ENCODE assay signal across 21 cellular contexts in genomic region chr1:100810360-100810759, GRCh38.
A peak's percentile ranks its signal among the peaks of the same experiment; 100 is the strongest.
DNase-seq lines count a peak whose midpoint lies in the region; ATAC-seq and TF ChIP-seq lines count a peak whose summit lies in the region.
"Had no signal": no experiment of that assay in that cellular context is flagged by ENCODE, and none has a peak within 500 bp of the region (broad histone marks: within the 10 kb centered on the region; RNA-seq: fewer than 3 reads in every experiment).

No MANE protein-coding gene starts in this region.

- DNase-seq in Right ventricle myocardium inferior (ENCODE audit: missing footprints) (no peak), cardiac septum (ENCODE audit: low spot score) (no peak), PC-3 (peak; percentile 51), epithelial cell of esophagus (ENCODE audit: low read depth) (peak; percentile 50), occipital lobe (lab: John Stamatoyannopoulos, UW) (no peak)
- DNase-seq: CD8-positive, alpha-beta memory T cell; DND-41; GF-D8; H9; KBM-7; NCI-H1048; NCI-H1436 treated with DMSO at 0.1 percent for 48 hours; NCI-H2029 treated with DMSO at 0.1 percent for 48 hours; NCI-H2171 treated with DMSO at 0.1 percent for 48 hours; NCI-H510A; NCI-H774; SHP77 treated with DMSO at 0.1 percent for 48 hours had no signal

- TF ChIP-seq EP300 in neural cell (conservative IDR thresholded peaks at IDR 0.05; ENCODE audit: poor library complexity, severe bottlenecking), result no peak

- TF ChIP-seq RAD21 in neural cell (conservative IDR thresholded peaks at IDR 0.05), result no peak

- H3K27ac ChIP-seq in PC-3 (ENCODE audit: low read length), result no peak overlapping the region
- H3K27ac ChIP-seq in neural cell (ENCODE audit: low read length), result peak overlapping the region; percentile 74
- H3K27ac ChIP-seq: BLaER1 had no signal

- no peak overlapping the region for H2AFZ ChIP-seq in PC-3 (ENCODE audit: low read length)
- no peak overlapping the region for H2AFZ ChIP-seq in neural cell (ENCODE audit: low read depth, low read length)

- no peaks in the 10 kb centered on the region for H3K9me3 ChIP-seq in PC-3 (ENCODE audit: low read length)
- no peaks in the 10 kb centered on the region for H3K9me3 ChIP-seq in neural cell (ENCODE audit: low read length)
- H3K9me3 ChIP-seq: BLaER1 had no signal

- H3K4me2 ChIP-seq in PC-3 (ENCODE audit: low read length) (no peak overlapping the region), neural cell (ENCODE audit: low read length) (no peak overlapping the region)
- H3K4me2 ChIP-seq: BLaER1 had no signal

- H3F3A ChIP-seq in PC-3 (ENCODE audit: low read length, unreplicated experiment) (no peaks in the 10 kb centered on the region), neural cell (ENCODE audit: insufficient read depth, low read length, poor library complexity, severe bottlenecking) (no peaks in the 10 kb centered on the region)

- CTCF ChIA-PET in PC-3 (lab: Charles Lee), result no interaction called here

- no TSS peak for BruUV-seq in PC-3 (replicated peaks; lab: Mats Ljungman, UMichigan)

- H3K79me2 ChIP-seq in PC-3 (ENCODE audit: low read length), result no peaks in the 10 kb centered on the region
- no peaks in the 10 kb centered on the region for H3K79me2 ChIP-seq in neural cell (replicated peaks; ENCODE audit: insufficient read depth, low read length)

- ATAC-seq in Right ventricle myocardium inferior, result peak; percentile 70
- no peak for ATAC-seq in PC-3
- ATAC-seq in GM19463 (IDR thresholded peaks at IDR 0.05; ENCODE audit: unreplicated experiment), result no peak
- no peak for ATAC-seq in HG02571 (IDR thresholded peaks at IDR 0.05; ENCODE audit: unreplicated experiment)

- POLR2A ChIA-PET in PC-3 (lab: Charles Lee; ENCODE audit: unreplicated experiment), result no interaction called here

- H4K20me1 ChIP-seq in PC-3 (ENCODE audit: low read length) (no peaks in the 10 kb centered on the region), neural cell (ENCODE audit: insufficient read depth) (no peaks in the 10 kb centered on the region)
- H4K20me1 ChIP-seq: BLaER1 had no signal

- H3K4me3 ChIP-seq in PC-3 (ENCODE audit: low read length), result no peak overlapping the region
- no peak overlapping the region for H3K4me3 ChIP-seq in epithelial cell of esophagus (ENCODE audit: low read length)
- H3K4me3 ChIP-seq in neural cell (ENCODE audit: low read length), result no peak overlapping the region
- H3K4me3 ChIP-seq: BLaER1 had no signal

- no peaks in the 10 kb centered on the region for H3K9me2 ChIP-seq in PC-3 (replicated peaks; ENCODE audit: low read length)
- no peaks in the 10 kb centered on the region for H3K9me2 ChIP-seq in neural cell (ENCODE audit: insufficient read depth, low read length)

- H3K4me1 ChIP-seq in PC-3 (ENCODE audit: insufficient read depth, low read length), result peaks cover 3% of the 10 kb centered on the region; the same call in 1 of the 2 replicates
- H3K4me1 ChIP-seq: BLaER1 had no signal

- intact Hi-C loops in Right ventricle myocardium inferior (cut with DNase I), result no loop called here
- intact Hi-C loops in cardiac septum (cut with DNase I), result no loop called here
- intact Hi-C loops in PC-3 (cut with micrococcal nuclease), result no loop called here

- TF ChIP-seq CTCF in PC-3 (conservative IDR thresholded peaks at IDR 0.05; ENCODE audit: low read depth, low read length), result no peak
- TF ChIP-seq CTCF in epithelial cell of esophagus (IDR thresholded peaks at IDR 0.05; ENCODE audit: insufficient read depth, low read depth, low read length, missing control alignments), result no peak
- TF ChIP-seq CTCF in neural cell (IDR thresholded peaks at IDR 0.05; ENCODE audit: poor library complexity, severe bottlenecking), result no peak

- H3K27me3 ChIP-seq in PC-3 (ENCODE audit: low read length) (no peaks in the 10 kb centered on the region), neural cell (ENCODE audit: insufficient read depth, low read depth, low read length) (no peaks in the 10 kb centered on the region)
- H3K27me3 ChIP-seq: BLaER1 had no signal

- H3K9ac ChIP-seq in PC-3 (ENCODE audit: low read length) (no peak overlapping the region), neural cell (ENCODE audit: low read length) (no peak overlapping the region)
- H3K9ac ChIP-seq: BLaER1 had no signal

- H3K36me3 ChIP-seq in PC-3 (ENCODE audit: low read depth, low read length), result no peaks in the 10 kb centered on the region
- H3K36me3 ChIP-seq in neural cell (ENCODE audit: insufficient read depth, low read length), result no peaks in the 10 kb centered on the region
- H3K36me3 ChIP-seq: BLaER1 had no signal

TF ChIP-seq in neural cell, 6 proteins besides CTCF, POLR2A, EP300 and RAD21:
- no peak for TF ChIP-seq REST (IDR thresholded peaks at IDR 0.05; ENCODE audit: borderline replicate concordance)
- TF ChIP-seq SMC3 (conservative IDR thresholded peaks at IDR 0.05; ENCODE audit: poor library complexity), result no peak
- no peak for TF ChIP-seq TAF1 (IDR thresholded peaks at IDR 0.05; ENCODE audit: low read depth)
- no peak for TF ChIP-seq MXI1 (conservative IDR thresholded peaks at IDR 0.05; ENCODE audit: poor library complexity, severe bottlenecking)
- no peak for TF ChIP-seq EZH2 (IDR thresholded peaks at IDR 0.05; ENCODE audit: borderline replicate concordance, insufficient read depth, low read length, poor library complexity, severe bottlenecking)
- no peak for TF ChIP-seq POLR2AphosphoS5 (IDR thresholded peaks at IDR 0.05)

Comparison
In these comparisons a context has a peak if more than half of its experiments do, and no peak if none do; other contexts are left out.
1. DNase-seq: peak in PC-3 (single experiment) and epithelial cell of esophagus (single experiment); none in Right ventricle myocardium inferior (single experiment), cardiac septum (single experiment) and occipital lobe (single experiment).